In genomic region chr3:31241533-31241932, GRCh38 we compare ENCODE assay signal across 26 cellular contexts.
A peak's percentile ranks its signal among the peaks of the same experiment; 100 is the strongest.
DNase-seq lines count a peak whose midpoint lies in the region; ATAC-seq, FAIRE-seq and TF ChIP-seq lines count a peak whose summit lies in the region.
"Had no signal": no experiment of that assay in that cellular context is flagged by ENCODE, and none has a peak within 500 bp of the region (broad histone marks: within the 10 kb centered on the region; RNA-seq: fewer than 3 reads in every experiment).

No MANE protein-coding gene starts in this region.

- peak overlapping the region; percentile 5 for H2BK120ac ChIP-seq in H1 (replicated peaks; ENCODE audit: low read depth, low read length)

- peaks cover 30% of the 10 kb centered on the region for H3K79me2 ChIP-seq in Loucy (ENCODE audit: insufficient read depth, low read length)
- H3K79me2 ChIP-seq in H1 (ENCODE audit: control insufficient read depth in 1 of 2, insufficient read depth in 2 of 2, low read length in 2 of 2): no peaks in the 10 kb centered on the region
- H3K79me2 ChIP-seq in mammary epithelial cell (ENCODE audit: insufficient read depth, low read length): no peaks in the 10 kb centered on the region

- intact Hi-C loops in sciatic nerve (cut with DNase I): no loop called here
- intact Hi-C loops in mammary epithelial cell (cut with micrococcal nuclease): loop anchor here (10.0 kb wide), 1 partner anchor 203 kb away; no protein-coding TSS in a partner anchor

- POLR2A ChIA-PET in H1 (lab: Charles Lee; ENCODE audit: partially characterized antibody): interaction anchor here (1.0 kb wide), 1 partner anchor 291 kb away, joined by 4 read pairs; the partner anchor contains the start of gene STT3B

- TF ChIP-seq EP300 in H1 (IDR thresholded peaks at IDR 0.05; ENCODE audit: borderline replicate concordance in 1 of 2, low read depth in 2 of 2, low read length in 2 of 2): no peak

- H3K56ac ChIP-seq in H1 (replicated peaks; ENCODE audit: insufficient read length, low read depth, low read length): no peak overlapping the region

- TF ChIP-seq CTCF in Loucy (conservative IDR thresholded peaks at IDR 0.05; ENCODE audit: low read length) (no peak), H1 (IDR thresholded peaks at IDR 0.05; ENCODE audit: control extremely low read depth in 1 of 3, insufficient read depth in 1 of 3, low read depth in 1 of 3, low read length in 3 of 3) (no peak), mammary epithelial cell (conservative IDR thresholded peaks at IDR 0.05 in 1 of 2, IDR thresholded peaks at IDR 0.05 in 1 of 2; ENCODE audit: extremely low read depth in 1 of 2, insufficient read depth in 1 of 2, low read depth in 1 of 2, low read length in 2 of 2) (no peak)

- H3K18ac ChIP-seq in H1 (ENCODE audit: extremely low read depth, low read length): peak overlapping the region; percentile 51; the same call in 1 of the 2 replicates

- H4K8ac ChIP-seq in H1 (ENCODE audit: extremely low read depth, insufficient read depth, low read length): no peak overlapping the region

- DNase-seq in GM12891 (ENCODE audit: insufficient read length, low spot score) (no peak), H1 (ENCODE audit: low read depth in 1 of 2, low spot score in 2 of 2) (no peak), sciatic nerve (ENCODE audit: low spot score) (no peak), mammary epithelial cell (no peak), GOT3 (lab: John Stamatoyannopoulos, UW) (no peak)
- DNase-seq: activated naive CD4-positive, alpha-beta T cell treated with anti-CD3 and anti-CD28 coated beads, Interleukin-2, amount 50 U/mL, for 16 hours; AML-193; CD4-positive, CD25-positive, alpha-beta regulatory T cell; foreskin melanocyte; H9; heart left ventricle; left ventricle myocardium superior; NCI-H1092 treated with DMSO at 0.1 percent for 48 hours; NCI-H187; NCI-H2171; RPMI8226; SJCRH30; small intestine had no signal

- no peaks in the 10 kb centered on the region for H3K23me2 ChIP-seq in H1 (ENCODE audit: low read depth, low read length)

- H2AFZ ChIP-seq in Loucy (ENCODE audit: low read length) (0 out of 2 replicates have a peak overlapping the region, but pooled peaks have one; percentile 2), H1 (ENCODE audit: low read length) (no peak overlapping the region), mammary epithelial cell (ENCODE audit: low read depth, low read length) (no peak overlapping the region)

- H3K4me3 ChIP-seq in Loucy (ENCODE audit: low read length, poor library complexity, severe bottlenecking) (no peak overlapping the region), H1 (ENCODE audit: extremely low read depth in 1 of 4, insufficient read depth in 2 of 4, low read depth in 3 of 4, low read length in 4 of 4) (no peak overlapping the region), mammary epithelial cell (replicated peaks in 1 of 3; ENCODE audit: insufficient read depth in 1 of 3, low read depth in 2 of 3, low read length in 3 of 3) (no peak overlapping the region)
- H3K4me3 ChIP-seq: A549, heart left ventricle, SJCRH30, tibial nerve had no signal

- TF ChIP-seq RAD21 in H1 (IDR thresholded peaks at IDR 0.05 in 1 of 2, conservative IDR thresholded peaks at IDR 0.05 in 1 of 2; ENCODE audit: low read depth in 2 of 2, low read length in 2 of 2): no peak

- H2BK20ac ChIP-seq in H1 (ENCODE audit: low read length): peak overlapping the region; percentile 95; the same call in 1 of the 2 replicates

- H3K4me1 ChIP-seq in Loucy (ENCODE audit: insufficient read depth, low read length, poor library complexity, severe bottlenecking) (peaks cover 69% of the 10 kb centered on the region), H1 (replicated peaks in 1 of 4; ENCODE audit: control insufficient read depth in 3 of 4, insufficient read depth in 4 of 4, low read length in 3 of 4) (peaks cover 0 to 11% (median 4%) of the 10 kb centered on the region in 4 experiments; a peak in 2 of 7 replicates), mammary epithelial cell (ENCODE audit: insufficient read depth, low read length) (no peaks in the 10 kb centered on the region)
- H3K4me1 ChIP-seq: A549, heart left ventricle, SJCRH30, tibial nerve had no signal

- H3K9me3 ChIP-seq in Loucy (ENCODE audit: insufficient read depth, low read depth, low read length) (no peaks in the 10 kb centered on the region), H1 (ENCODE audit: insufficient read depth in 2 of 2, low read depth in 1 of 2, low read length in 1 of 2) (no peaks in the 10 kb centered on the region), mammary epithelial cell (replicated peaks; ENCODE audit: insufficient read depth, low read length) (no peaks in the 10 kb centered on the region)
- H3K9me3 ChIP-seq: A549, heart left ventricle, SJCRH30, tibial nerve had no signal

- 0 out of 2 replicates have a peak overlapping the region, but pooled peaks have one; percentile 26 for H2BK5ac ChIP-seq in H1 (ENCODE audit: low read depth, low read length)

- H2AK5ac ChIP-seq in H1 (ENCODE audit: low read depth, low read length): no peak overlapping the region

- H3K23ac ChIP-seq in H1 (ENCODE audit: insufficient read length): no peak overlapping the region

- H2BK12ac ChIP-seq in H1 (ENCODE audit: low read depth, low read length): no peak overlapping the region

- H4K91ac ChIP-seq in H1 (replicated peaks; ENCODE audit: insufficient read length, low read length): no peak overlapping the region

- ATAC-seq in GM19351 (IDR thresholded peaks at IDR 0.05; ENCODE audit: unreplicated experiment) (peak; percentile 28), GM18858 (IDR thresholded peaks at IDR 0.05; ENCODE audit: unreplicated experiment) (no peak), sciatic nerve (no peak)
- ATAC-seq: A549, heart left ventricle, left ventricle myocardium superior had no signal

- no peak overlapping the region for H3K27ac ChIP-seq in H1 (ENCODE audit: low read depth, low read length)
- H3K27ac ChIP-seq in mammary epithelial cell (ENCODE audit: insufficient read depth, low read depth, low read length): no peak overlapping the region
- H3K27ac ChIP-seq: A549, heart left ventricle, SJCRH30, tibial nerve had no signal

- TF ChIP-seq POLR2A in GM12891 (IDR thresholded peaks at IDR 0.05; ENCODE audit: low read depth, low read length): no peak
- TF ChIP-seq POLR2A in H1 (IDR thresholded peaks at IDR 0.05; ENCODE audit: control extremely low read depth in 1 of 2, low read depth in 2 of 2, low read length in 2 of 2): no peak

- in situ Hi-C loops in mammary epithelial cell (cut with MboI; ENCODE audit: low sequenced_read_pairs in 2 of 2): no loop called here

- peak overlapping the region; percentile 28 for H3K4me2 ChIP-seq in Loucy (ENCODE audit: low read depth, low read length, poor library complexity, severe bottlenecking)
- H3K4me2 ChIP-seq in H1 (ENCODE audit: insufficient read depth in 1 of 2, low read depth in 2 of 2, low read length in 2 of 2): no peak overlapping the region
- no peak overlapping the region for H3K4me2 ChIP-seq in mammary epithelial cell (ENCODE audit: insufficient read depth, low read depth, low read length)
- H3K4me2 ChIP-seq: A549 had no signal

- no peaks in the 10 kb centered on the region for H3F3A ChIP-seq in Loucy (ENCODE audit: low read depth)

- H3K9ac ChIP-seq in Loucy (ENCODE audit: low read depth, low read length, poor library complexity, severe bottlenecking): peak overlapping the region; percentile 42
- H3K9ac ChIP-seq in H1 (replicated peaks in 1 of 4; ENCODE audit: extremely low read depth in 1 of 4, low read depth in 3 of 4, low read length in 3 of 4): no peak overlapping the region
- no peak overlapping the region for H3K9ac ChIP-seq in mammary epithelial cell (ENCODE audit: insufficient read depth, low read length)

- dilution Hi-C loops in mammary epithelial cell (cut with HindIII; ENCODE audit: low sequenced_read_pairs): no loop called here

- 83% methylated on average over 3 of the region's 3 CpGs; no CpG with 5 or more reads in 1 of the 2 experiments for WGBS in H1 (ENCODE audit: extremely low coverage in 1 of 2, insufficient coverage in 1 of 2, insufficient read length in 1 of 2, insufficient replicate concordance in 2 of 2, low coverage in 1 of 2, low lambda C conversion rate in 2 of 2, missing lambda C conversion rate in 1 of 2), 2 experiments
- 93% methylated on average over 3 of the region's 3 CpGs for WGBS in mammary epithelial cell (ENCODE audit: low coverage, missing lambda C conversion rate)

- H3K36me3 ChIP-seq in Loucy (ENCODE audit: insufficient read depth, low read length): no peaks in the 10 kb centered on the region
- no peaks in the 10 kb centered on the region; a peak in 1 of 8 replicates for H3K36me3 ChIP-seq in H1 (ENCODE audit: control insufficient read depth in 2 of 4, insufficient read depth in 4 of 4, low read length in 3 of 4)
- no peaks in the 10 kb centered on the region for H3K36me3 ChIP-seq in mammary epithelial cell (ENCODE audit: insufficient read depth, low read length)
- H3K36me3 ChIP-seq: heart left ventricle, SJCRH30, tibial nerve had no signal

- H4K5ac ChIP-seq in H1 (ENCODE audit: insufficient read length, low read depth, low read length): no peak overlapping the region

- no peaks in the 10 kb centered on the region for H3K9me2 ChIP-seq in Loucy (replicated peaks; ENCODE audit: low read depth, low read length)

- FAIRE-seq in GM12891 (lab: Jason Lieb, UNC) (peak; percentile 82), H1 (lab: Jason Lieb, UNC) (no peak)
- FAIRE-seq: A549, bronchial epithelial cell, D721Med, keratinocyte, small intestine had no signal

- no peaks in the 10 kb centered on the region for H4K20me1 ChIP-seq in Loucy (ENCODE audit: insufficient read depth, low read length, poor library complexity, severe bottlenecking)
- H4K20me1 ChIP-seq in H1 (replicated peaks in 1 of 2; ENCODE audit: control insufficient read depth in 1 of 2, insufficient read depth in 2 of 2, low read length in 2 of 2): no peaks in the 10 kb centered on the region
- no peaks in the 10 kb centered on the region for H4K20me1 ChIP-seq in mammary epithelial cell (ENCODE audit: insufficient read depth, low read length)

- H3K14ac ChIP-seq in H1 (ENCODE audit: insufficient read length): no peak overlapping the region

- CTCF ChIA-PET in H1 (lab: Charles Lee; ENCODE audit: partially characterized antibody) (interaction anchor here (0.9 to 1.8 kb wide), 7 partner anchors 9 to 321 kb away, joined by 3 to 5 read pairs (median 3); no protein-coding TSS in a partner anchor), mammary epithelial cell (lab: Charles Lee; ENCODE audit: low non-redundant PET) (no interaction called here)

- H2BK15ac ChIP-seq in H1 (ENCODE audit: low read length): no peak overlapping the region

- H3K27me3 ChIP-seq in Loucy (ENCODE audit: insufficient read depth, low read length, poor library complexity, severe bottlenecking) (no peaks in the 10 kb centered on the region), H1 (replicated peaks in 1 of 4; ENCODE audit: control insufficient read depth in 3 of 4, extremely low read depth in 1 of 4, insufficient read depth in 3 of 4, low read length in 3 of 4) (no peaks in the 10 kb centered on the region), mammary epithelial cell (ENCODE audit: insufficient read depth, low read length) (no peaks in the 10 kb centered on the region)
- H3K27me3 ChIP-seq: SJCRH30, tibial nerve had no signal

- no peaks in the 10 kb centered on the region for H3K79me1 ChIP-seq in H1 (ENCODE audit: low read depth, low read length)

- no peak overlapping the region for H3K4ac ChIP-seq in H1 (replicated peaks; ENCODE audit: insufficient read length, low read depth, low read length)

- no TSS peak for BruUV-seq in mammary epithelial cell (replicated peaks; lab: Mats Ljungman, UMichigan)
